Comparison of ENCODE assay signal across 1 cellular context in genomic region chr17:46117850-46118696, GRCh38.
TF ChIP-seq lines count a peak whose summit lies in the region.

No MANE protein-coding gene starts in this region.

TF ChIP-seq in WTC11, 78 proteins besides CTCF, POLR2A, EP300 and RAD21 (continued from another document):
- TF ChIP-seq ZMAT4 (CRISPR knock-in tag; IDR thresholded peaks at IDR 0.05) (no peak), RORB (CRISPR knock-in tag; IDR thresholded peaks at IDR 0.05) (no peak), ZNF263 (CRISPR knock-in tag; IDR thresholded peaks at IDR 0.05; ENCODE audit: low read depth) (no peak), CREB1 (CRISPR knock-in tag; IDR thresholded peaks at IDR 0.05) (no peak)
